Comparison of ENCODE assay signal across 11 cellular contexts in the genomic region with DNA sequence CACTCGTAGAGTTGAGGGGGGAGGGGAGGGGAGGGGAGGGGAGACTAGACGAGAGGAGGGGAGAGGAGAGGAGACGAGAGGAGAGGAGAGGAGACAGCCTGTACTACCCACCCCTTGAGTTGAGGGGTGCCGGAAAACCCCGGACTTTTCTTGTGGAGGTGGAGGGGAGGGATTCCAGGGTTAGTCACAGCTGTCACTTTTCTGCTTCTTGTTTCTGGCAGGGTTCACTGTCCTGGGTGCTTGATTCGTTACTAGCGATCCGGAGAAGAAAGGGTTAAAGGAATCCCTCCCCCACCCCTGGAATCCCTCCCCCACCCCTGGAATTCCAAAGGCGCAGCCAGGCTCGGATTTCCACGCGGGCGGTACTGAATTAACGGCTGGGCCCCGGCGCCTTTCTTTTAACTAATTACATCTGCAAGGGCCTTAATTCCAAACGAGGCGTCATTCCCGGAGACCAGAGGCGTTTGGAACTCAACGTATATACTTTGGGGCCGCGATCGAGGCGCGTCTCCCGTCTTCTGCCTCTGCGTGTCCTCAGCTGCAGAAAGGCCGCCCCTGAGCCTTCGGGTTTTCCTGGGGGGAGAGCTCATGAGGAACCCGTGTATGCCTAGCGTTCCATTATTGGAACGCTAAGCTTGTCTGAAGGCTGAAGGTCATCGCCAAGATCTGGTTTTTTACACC. TPM values are rescaled to one million over a fixed set of nuclear protein-coding genes. Genes with fewer than 3 reads are reported as not detected.
DNase-seq lines count a peak whose midpoint lies in the region; ATAC-seq and TF ChIP-seq lines count a peak whose summit lies in the region.
"Had no signal": no experiment of that assay in that cellular context is flagged by ENCODE, and none has a peak within 500 bp of the region (broad histone marks: within the 10 kb centered on the region; RNA-seq: fewer than 3 reads in every experiment).

No MANE protein-coding gene starts in this region.

- H3K27ac Mint-ChIP-seq in CD4-positive, alpha-beta T cell = peak overlapping the region; percentile 74
- no peak overlapping the region for H3K27ac Mint-ChIP-seq in activated naive CD8-positive, alpha-beta T cell treated with anti-CD3 and anti-CD28 coated beads for 36 hours
- peak overlapping the region; percentile 78 to 87 (median 85) for H3K27ac Mint-ChIP-seq in nephron

- TF ChIP-seq CTCF in CD4-positive, alpha-beta T cell (IDR thresholded peaks at IDR 0.05) = no peak
- TF ChIP-seq CTCF in HFF-Myc (IDR thresholded peaks at IDR 0.05; ENCODE audit: low read depth, low read length, missing control alignments) (no peak), nephron (IDR thresholded peaks at IDR 0.05; ENCODE audit: unreplicated experiment in 3 of 3) (no peak), foreskin keratinocyte (conservative IDR thresholded peaks at IDR 0.05) (no peak)

- H3K4me3 ChIP-seq in HFF-Myc (replicated peaks; ENCODE audit: low read depth, low read length) = peak overlapping the region; percentile 28

- peaks cover 31% of the 10 kb centered on the region for H3K4me1 Mint-ChIP-seq in CD4-positive, alpha-beta T cell (ENCODE audit: low read depth)
- peaks cover 10% of the 10 kb centered on the region for H3K4me1 Mint-ChIP-seq in activated naive CD8-positive, alpha-beta T cell treated with anti-CD3 and anti-CD28 coated beads for 36 hours
- H3K4me1 Mint-ChIP-seq in nephron = peaks cover 5% of the 10 kb centered on the region

- H3K4me1 ChIP-seq in foreskin keratinocyte = no peaks in the 10 kb centered on the region

- H3K9me3 ChIP-seq in CD4-positive, alpha-beta T cell (ENCODE audit: control insufficient read depth, low read length) = no peaks in the 10 kb centered on the region

- ATAC-seq in CD4-positive, alpha-beta T cell (ENCODE audit: poor library complexity) = peak; percentile 45
- no peak for ATAC-seq in foreskin keratinocyte

- intact Hi-C loops in CD4-positive, alpha-beta T cell (cut with DNase I, micrococcal nuclease) = loop anchor here in 1 of 2 experiments (5.0 to 10.0 kb wide), 2 partner anchors 144 to 346 kb away; partner anchors contain the start of genes AKAP17A and SLC25A6

- H3K27me3 Mint-ChIP-seq in CD4-positive, alpha-beta T cell = no peaks in the 10 kb centered on the region
- peaks cover 10% of the 10 kb centered on the region for H3K27me3 Mint-ChIP-seq in activated naive CD8-positive, alpha-beta T cell treated with anti-CD3 and anti-CD28 coated beads for 36 hours
- peaks cover 5% of the 10 kb centered on the region for H3K27me3 Mint-ChIP-seq in nephron (ENCODE audit: low read depth)

- no peaks in the 10 kb centered on the region for H3K27me3 ChIP-seq in CD4-positive, alpha-beta T cell (ENCODE audit: control insufficient read depth, insufficient read depth, low read length)
- no peaks in the 10 kb centered on the region for H3K27me3 ChIP-seq in foreskin keratinocyte

- no peak for DNase-seq in CD4-positive, alpha-beta T cell
- DNase-seq in HFF-Myc (ENCODE audit: extremely low read depth, low read depth) (no peak), T1000 (lab: John Stamatoyannopoulos, UW) (no peak), foreskin keratinocyte (no peak), NCI-H1694 treated with DMSO at 0.1 percent for 48 hours (lab: John Stamatoyannopoulos, UW) (no peak), NCI-H510A treated with DMSO at 0.1 percent for 48 hours (lab: John Stamatoyannopoulos, UW) (no peak)
- peak; percentile 45 for DNase-seq in activated naive CD8-positive, alpha-beta T cell treated with anti-CD3 and anti-CD28 coated beads for 36 hours
- DNase-seq: NCI-H1092 had no signal

- H3K27ac ChIP-seq in CD4-positive, alpha-beta T cell (ENCODE audit: low read depth, low read length) = peak overlapping the region; percentile 45
- no peak overlapping the region for H3K27ac ChIP-seq in foreskin keratinocyte

- peak overlapping the region; percentile 15 for H3K4me3 Mint-ChIP-seq in CD4-positive, alpha-beta T cell
- no peak overlapping the region for H3K4me3 Mint-ChIP-seq in activated naive CD8-positive, alpha-beta T cell treated with anti-CD3 and anti-CD28 coated beads for 36 hours
- peak overlapping the region; percentile 73 to 81 (median 75) for H3K4me3 Mint-ChIP-seq in nephron
- H3K4me3 Mint-ChIP-seq: stimulated activated naive CD8-positive, alpha-beta T cell treated with anti-CD3 and anti-CD28 coated beads, Interleukin-15, Interleukin-2, amounts not matched to agents 100 ng/mL and 50 ng/mL, for 24 hours had no signal

- POLR2A ChIA-PET in CD4-positive, alpha-beta T cell (lab: Charles Lee) = no interaction called here

- no peaks in the 10 kb centered on the region for H3K9me3 Mint-ChIP-seq in CD4-positive, alpha-beta T cell
- no peaks in the 10 kb centered on the region for H3K9me3 Mint-ChIP-seq in activated naive CD8-positive, alpha-beta T cell treated with anti-CD3 and anti-CD28 coated beads for 36 hours
- peaks cover 23% of the 10 kb centered on the region for H3K9me3 Mint-ChIP-seq in nephron

- CTCF ChIA-PET in CD4-positive, alpha-beta T cell (lab: Charles Lee) = no interaction called here

- no peaks in the 10 kb centered on the region for H3K36me3 Mint-ChIP-seq in CD4-positive, alpha-beta T cell (ENCODE audit: low read depth)
- H3K36me3 Mint-ChIP-seq in activated naive CD8-positive, alpha-beta T cell treated with anti-CD3 and anti-CD28 coated beads for 36 hours = no peaks in the 10 kb centered on the region
- peaks cover 11% of the 10 kb centered on the region for H3K36me3 Mint-ChIP-seq in nephron (ENCODE audit: low read depth)

RNA-seq across cellular contexts. Expression of gene CSF2RA, which starts 20.1 kb away (rescaled TPM):
- 1 to 10 TPM; 1.0 TPM for total RNA-seq in CD4-positive, alpha-beta T cell
- not detected for total RNA-seq in activated naive CD8-positive, alpha-beta T cell treated with anti-CD3 and anti-CD28 coated beads for 36 hours
- 0.10 TPM in 1 of 2 replicates, not detected in the other for total RNA-seq in foreskin keratinocyte
- not detected in 2 replicates for polyA plus RNA-seq in foreskin keratinocyte

RNA-seq across cellular contexts. Expression of gene CRLF2, which starts 36.1 kb away (rescaled TPM):
- under 1 TPM; 0.16 to 0.42 TPM for total RNA-seq in CD4-positive, alpha-beta T cell
- under 1 TPM; 0.40 to 0.52 TPM for total RNA-seq in activated naive CD8-positive, alpha-beta T cell treated with anti-CD3 and anti-CD28 coated beads for 36 hours
- total RNA-seq in foreskin keratinocyte = not detected in 2 replicates
- not detected in 2 replicates for polyA plus RNA-seq in foreskin keratinocyte
- total RNA-seq: kidney epithelial cell had no signal
